In the genomic region with DNA sequence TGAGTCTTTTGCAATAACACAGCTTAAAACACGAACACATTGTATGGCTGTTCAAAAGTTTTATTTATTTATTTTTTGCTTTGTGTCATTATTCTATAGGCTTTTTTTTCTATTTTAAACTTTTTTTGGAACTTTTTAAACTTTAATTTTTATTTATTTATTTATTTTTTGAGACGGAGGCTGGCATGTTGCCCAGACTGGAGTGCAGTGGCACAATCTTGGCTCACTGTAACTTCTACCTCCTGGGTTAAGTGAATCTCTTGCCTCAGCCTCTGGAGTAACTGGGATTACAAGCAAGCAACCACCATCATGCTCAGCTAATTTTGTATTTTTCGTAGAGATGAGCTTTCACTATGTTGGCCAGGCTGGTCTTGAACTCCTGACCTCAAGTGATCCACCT, we compare ENCODE assay signal across 33 cellular contexts.
"Had no signal": no experiment of that assay in that cellular context is flagged by ENCODE, and none has a peak within 500 bp of the region (broad histone marks: within the 10 kb centered on the region; RNA-seq: fewer than 3 reads in every experiment).

No MANE protein-coding gene starts in this region.

- H3K9me3 ChIP-seq: adrenal gland, body of pancreas, breast epithelium had no signal

- DNase-seq: activated B cell treated with CpG ODN at 0.5 μM for 24 hours; activated CD4-positive, alpha-beta memory T cell treated with anti-CD3 and anti-CD28 coated beads for 36 hours; activated CD4-positive, alpha-beta T cell treated with anti-CD3 and anti-CD28 coated beads for 4 hours; activated CD4-positive, alpha-beta T cell treated with anti-CD3 and anti-CD28 coated beads, Interleukin-2, amount 10 ng/mL, durations not matched to agents 24 days and 14 days; activated CD4-positive, alpha-beta T cell treated with anti-CD3 and anti-CD28 coated beads, Interleukin-2, amount 50 U/mL, for 1 hour; activated CD4-positive, alpha-beta T cell treated with anti-CD3 and anti-CD28 coated beads, Interleukin-2, amount 50 U/mL, for 4 hours; activated CD4-positive, CD25-positive, alpha-beta regulatory T cell treated with anti-CD3 and anti-CD28 coated beads, Interleukin-2, amount 50 U/mL, for 72 hours; activated CD8-positive, alpha-beta memory T cell treated with anti-CD3 and anti-CD28 coated beads, Interleukin-2, amount 50 U/mL, for 4 hours; activated CD8-positive, alpha-beta T cell treated with anti-CD3 and anti-CD28 coated beads for 36 hours; activated effector memory CD4-positive, alpha-beta T cell treated with anti-CD3 and anti-CD28 coated beads, Interleukin-2, amount 50 U/mL, for 16 hours; activated gamma-delta T cell treated with Interleukin-2 at 50 U/mL for 16 hours; activated naive CD4-positive, alpha-beta T cell; activated naive CD4-positive, alpha-beta T cell treated with anti-CD3 and anti-CD28 coated beads for 36 hours; activated naive CD4-positive, alpha-beta T cell treated with anti-CD3 and anti-CD28 coated beads, Interleukin-2, amount 50 U/mL, for 16 hours; activated naive CD8-positive, alpha-beta T cell treated with anti-CD3 and anti-CD28 coated beads for 36 hours; activated T-cell treated with anti-CD3 and anti-CD28 coated beads for 4 hours; activated T-cell treated with anti-CD3 and anti-CD28 coated beads, Interleukin-2, amount 50 U/mL, for 1 hour; activated T-cell treated with anti-CD3 and anti-CD28 coated beads, Interleukin-2, amount 50 U/mL, for 4 hours; activated T-cell treated with anti-CD3 and anti-CD28 coated beads, Interleukin-2, amount 50 U/mL, for 72 hours; adrenal gland; amniotic stem cell; aorta; body of pancreas; brain microvascular endothelial cell; central memory CD4-positive, alpha-beta T cell; T-cell; T-helper 17 cell; T1000 had no signal

- H3K4me1 ChIP-seq: adrenal gland, body of pancreas, breast epithelium had no signal

- ATAC-seq: activated CD8-positive, alpha-beta T cell treated with anti-CD3 and anti-CD28 coated beads for 36 hours; activated naive CD4-positive, alpha-beta T cell treated with anti-CD3 and anti-CD28 coated beads, Interleukin-2, amount 50 U/mL, for 72 hours; activated T-cell treated with anti-CD3 and anti-CD28 coated beads, Interleukin-2, amount 50 U/mL, for 4 hours; activated T-cell treated with anti-CD3 and anti-CD28 coated beads, Interleukin-2, amount 50 U/mL, for 72 hours; body of pancreas; T-cell; T-helper 17 cell had no signal

- H3K27me3 ChIP-seq: adrenal gland, body of pancreas, brain microvascular endothelial cell, breast epithelium had no signal

- FAIRE-seq: astrocyte, TTC549 had no signal

- H3K36me3 ChIP-seq: adrenal gland, brain microvascular endothelial cell, breast epithelium had no signal

- H3K27ac ChIP-seq: adrenal gland, body of pancreas, brain microvascular endothelial cell, breast epithelium, VCaP had no signal

- H3K4me3 ChIP-seq: adrenal gland, body of pancreas, breast epithelium had no signal
